Comparison of ENCODE assay signal across 8 cellular contexts in the genomic region with DNA sequence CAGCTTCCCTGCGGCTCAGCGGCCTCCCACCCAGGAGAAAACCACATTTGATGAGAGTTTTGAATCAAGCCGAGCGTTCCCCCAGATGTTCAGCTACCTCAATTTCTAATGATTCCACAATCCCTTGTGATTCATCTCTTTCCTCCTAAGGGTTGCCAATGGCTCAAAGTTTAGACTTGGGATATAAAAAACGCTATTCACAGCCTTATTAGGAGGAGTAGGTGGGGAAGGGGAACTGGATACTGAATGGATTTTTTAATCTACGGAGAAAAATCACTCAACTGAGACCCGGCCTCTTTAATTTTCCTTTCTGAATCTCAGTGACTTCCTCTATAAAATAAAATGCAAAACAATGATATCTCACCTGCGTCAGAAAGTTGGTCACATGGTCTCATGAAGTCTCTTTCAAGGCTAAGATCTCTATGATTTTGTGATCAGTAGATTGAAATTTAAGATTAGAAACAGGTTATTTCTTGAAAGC.
DNase-seq lines count a peak whose midpoint lies in the region; ATAC-seq and TF ChIP-seq lines count a peak whose summit lies in the region.

No MANE protein-coding gene starts in this region.

- 25% methylated on average over 8 of the region's 8 CpGs for WGBS in right cardiac atrium

- H3K4me1 ChIP-seq in right cardiac atrium (ENCODE audit: control insufficient read depth, insufficient read depth, low read length), result peaks cover 1% of the 10 kb centered on the region
- H3K4me1 ChIP-seq in skeletal muscle tissue (ENCODE audit: control insufficient read depth in 3 of 3, insufficient read depth in 3 of 3, low read length in 3 of 3), result peaks cover 2 to 5% (median 4%) of the 10 kb centered on the region in 3 donors

- H3K4me3 Mint-ChIP-seq in activated B cell treated with CpG ODN at 0.5 μM for 24 hours, result peak overlapping the region; percentile 87

- peak; percentile 19 for DNase-seq in GM20000 (ENCODE audit: low spot score)
- DNase-seq in activated B cell treated with CpG ODN at 0.5 μM for 24 hours, result no peak
- no peak for DNase-seq in right cardiac atrium
- no peak for DNase-seq in mesenteric fat pad (ENCODE audit: low spot score)
- DNase-seq in NCI-H748 (lab: John Stamatoyannopoulos, UW; ENCODE audit: unreplicated experiment), result no peak
- DNase-seq in NOMO-1 (lab: John Stamatoyannopoulos, UW; ENCODE audit: unreplicated experiment in 2 of 2), result no peak

- peak overlapping the region; percentile 69 to 79 (median 73) for H3K9ac ChIP-seq in skeletal muscle tissue (ENCODE audit: low read depth in 1 of 3, low read length in 3 of 3)

- intact Hi-C loops in activated B cell treated with CpG ODN at 0.5 μM for 24 hours (cut with micrococcal nuclease), result loop anchor here (1.0 to 5.0 kb wide), 10 partner anchors 174 to 532 kb away; a partner anchor contains a TSS
- intact Hi-C loops in right cardiac atrium (cut with DNase I), result loop anchor here in 3 of 4 donors (2.0 to 10.0 kb wide), 4 partner anchors 263 to 546 kb away; no protein-coding TSS in a partner anchor

- no peaks in the 10 kb centered on the region for H3K9me3 Mint-ChIP-seq in activated B cell treated with CpG ODN at 0.5 μM for 24 hours

- POLR2A ChIA-PET in activated B cell treated with CpG ODN at 0.5 μM for 24 hours (lab: Charles Lee), result interaction anchor here (0.7 to 2.3 kb wide), 9 partner anchors 191 to 540 kb away, joined by 3 to 23 read pairs (median 6); no protein-coding TSS in a partner anchor

- H3K36me3 Mint-ChIP-seq in activated B cell treated with CpG ODN at 0.5 μM for 24 hours (ENCODE audit: low read depth), result no peaks in the 10 kb centered on the region

- no peaks in the 10 kb centered on the region for H3K36me3 ChIP-seq in skeletal muscle tissue (ENCODE audit: control insufficient read depth in 3 of 3, insufficient read depth in 3 of 3, low read length in 3 of 3)

- H3K27me3 Mint-ChIP-seq in activated B cell treated with CpG ODN at 0.5 μM for 24 hours, result peaks cover 6% of the 10 kb centered on the region

- H3K27ac Mint-ChIP-seq in activated B cell treated with CpG ODN at 0.5 μM for 24 hours, result peak overlapping the region; percentile 97

- no peak for TF ChIP-seq CTCF in GM20000 (IDR thresholded peaks at IDR 0.05; ENCODE audit: extremely low read depth, missing control alignments)
- TF ChIP-seq CTCF in activated B cell treated with CpG ODN at 0.5 μM for 24 hours (IDR thresholded peaks at IDR 0.05), result no peak

- H3K4me1 Mint-ChIP-seq in activated B cell treated with CpG ODN at 0.5 μM for 24 hours, result peaks cover 33% of the 10 kb centered on the region

- no peaks in the 10 kb centered on the region for H3K9me3 ChIP-seq in right cardiac atrium (ENCODE audit: control insufficient read depth, low read length)
- no peaks in the 10 kb centered on the region for H3K9me3 ChIP-seq in skeletal muscle tissue (ENCODE audit: control insufficient read depth in 3 of 3, low read length in 3 of 3)

- H3K27ac ChIP-seq in right cardiac atrium (ENCODE audit: low read length) (peak overlapping the region; percentile 74), skeletal muscle tissue (ENCODE audit: low read depth, low read length) (peak overlapping the region; percentile 72)

- ATAC-seq in activated B cell treated with CpG ODN at 0.5 μM for 24 hours (ENCODE audit: low read depth) (peak; percentile 50), right cardiac atrium (peak in 1 of 2 donors; percentile 35), HG02885 (IDR thresholded peaks at IDR 0.05; ENCODE audit: poor library complexity, unreplicated experiment) (no peak)

- H3K27me3 ChIP-seq in right cardiac atrium (ENCODE audit: control insufficient read depth, insufficient read depth), result no peaks in the 10 kb centered on the region
- no peaks in the 10 kb centered on the region for H3K27me3 ChIP-seq in skeletal muscle tissue (ENCODE audit: control insufficient read depth in 3 of 3, insufficient read depth in 3 of 3, low read length in 3 of 3)

- CTCF ChIA-PET in activated B cell treated with CpG ODN at 0.5 μM for 24 hours (lab: Charles Lee), result interaction anchor here (1.2 kb wide), 1 partner anchor 546 kb away, joined by 4 read pairs; no protein-coding TSS in a partner anchor

- H3K4me3 ChIP-seq in right cardiac atrium (ENCODE audit: low read length) (peak overlapping the region; percentile 75), skeletal muscle tissue (ENCODE audit: low read length in 3 of 3) (peak overlapping the region; percentile 74 to 78 (median 77))
